In the genomic region with DNA sequence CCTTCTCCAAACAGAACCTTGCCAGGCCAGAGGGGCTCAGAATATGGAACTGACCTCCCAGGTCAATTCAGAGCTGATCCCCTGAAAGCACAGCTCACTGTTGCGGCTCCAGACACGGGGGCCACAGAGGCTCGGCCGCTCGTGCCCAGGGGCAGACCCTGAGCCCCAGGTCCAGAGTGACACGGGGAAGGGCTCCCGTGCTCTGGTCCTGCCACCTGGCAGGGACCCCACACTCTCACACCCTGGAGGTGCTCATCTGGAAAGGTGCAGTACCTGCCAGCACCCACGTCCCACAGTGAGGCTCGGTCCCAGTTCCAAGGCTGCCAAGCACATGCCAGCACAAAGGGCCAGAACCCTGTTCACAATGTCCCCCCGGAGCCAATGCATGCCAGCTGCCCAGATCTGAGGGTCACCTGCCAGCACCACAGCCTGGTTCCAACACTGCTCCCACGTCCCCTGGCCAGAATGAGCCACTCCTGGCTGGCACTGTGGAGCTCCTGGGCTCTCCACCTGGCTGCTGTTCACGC, we compare ENCODE assay signal across 30 cellular contexts.
"Had no signal": no experiment of that assay in that cellular context is flagged by ENCODE, and none has a peak within 500 bp of the region (broad histone marks: within the 10 kb centered on the region; RNA-seq: fewer than 3 reads in every experiment).

No MANE protein-coding gene starts in this region.

- H3K27ac ChIP-seq: ovary, parathyroid adenoma, psoas muscle, skin epidermis, spleen, stomach, thoracic aorta, thyroid gland, tibial nerve, upper lobe of left lung, uterus had no signal

- H3K36me3 Mint-ChIP-seq: naive B cell; naive thymus-derived CD8-positive, alpha-beta T cell; natural killer cell treated with Interleukin-12 subunit alpha and Interleukin-12 subunit beta and Interleukin-15 and Interleukin-18, amount 100 ng/mL, for 72 hours; stimulated activated naive B cell treated with anti-CD40 and anti-IgM and Interleukin-4, amounts not matched to agents 10 μg/mL and 1 μg/mL and 100 μg/mL, for 72 hours had no signal

- DNase-seq: naive B cell; naive thymus-derived CD8-positive, alpha-beta T cell; nephron progenitor cell; occipital lobe; ovary; psoas muscle; spleen; stimulated activated CD4-positive, alpha-beta T cell treated with anti-CD3 and anti-CD28 coated beads, Interleukin-12 subunit alpha, Interleukin-12 subunit beta, amount 100 ng/mL, for 4 hours; stimulated activated CD4-positive, alpha-beta T cell treated with anti-CD3 and anti-CD28 coated beads, Interleukin-1b, Interleukin-23, amount 100 ng/mL, for 48 hours; stimulated activated CD4-positive, alpha-beta T cell treated with anti-CD3 and anti-CD28 coated beads, Interleukin-4, amount 100 ng/mL, for 1 hour; stimulated activated CD4-positive, alpha-beta T cell treated with anti-CD3 and anti-CD28 coated beads, Interleukin-4, amount 100 ng/mL, for 4 hours; stimulated activated CD8-positive, alpha-beta memory T cell treated with anti-CD3 and anti-CD28 coated beads, Interleukin-4, amount 100 ng/mL, for 48 hours; stimulated activated naive B cell treated with anti-CD40 and anti-IgM and Interleukin-4, amounts not matched to agents 10 μg/mL and 1 μg/mL and 100 μg/mL, for 72 hours; stimulated activated naive CD4-positive, alpha-beta T cell treated with Interleukin-2 at 50 U/mL for 16 hours; stomach; trophoblast cell; uterus had no signal

- ATAC-seq: naive thymus-derived CD8-positive, alpha-beta T cell; psoas muscle; right cardiac atrium; sciatic nerve; stimulated activated naive B cell treated with anti-CD40 and anti-IgM and Interleukin-4, amounts not matched to agents 10 μg/mL and 1 μg/mL and 100 μg/mL, for 72 hours had no signal

- H3K79me2 ChIP-seq: parathyroid adenoma had no signal

- H3K4me3 Mint-ChIP-seq: naive B cell; naive thymus-derived CD8-positive, alpha-beta T cell; natural killer cell treated with Interleukin-12 subunit alpha and Interleukin-12 subunit beta and Interleukin-15 and Interleukin-18, amount 100 ng/mL, for 72 hours; nephron progenitor cell; neural crest cell; stimulated activated naive B cell treated with anti-CD40 and anti-IgM and Interleukin-4, amounts not matched to agents 10 μg/mL and 1 μg/mL and 100 μg/mL, for 72 hours; stimulated activated naive CD8-positive, alpha-beta T cell treated with anti-CD3 and anti-CD28 coated beads, Interleukin-15, Interleukin-2, amounts not matched to agents 100 ng/mL and 50 ng/mL, for 24 hours had no signal

- H3K4me1 ChIP-seq: parathyroid adenoma, psoas muscle, stomach, tibial nerve, upper lobe of left lung, uterus had no signal

- H3K4me1 Mint-ChIP-seq: naive thymus-derived CD8-positive, alpha-beta T cell; nephron progenitor cell; neural crest cell had no signal

- H3K9me3 Mint-ChIP-seq: natural killer cell treated with Interleukin-12 subunit alpha and Interleukin-12 subunit beta and Interleukin-15 and Interleukin-18, amount 100 ng/mL, for 72 hours; neural crest cell; stimulated activated naive B cell treated with anti-CD40 and anti-IgM and Interleukin-4, amounts not matched to agents 10 μg/mL and 1 μg/mL and 100 μg/mL, for 72 hours; stimulated activated naive CD8-positive, alpha-beta T cell treated with anti-CD3 and anti-CD28 coated beads, Interleukin-15, Interleukin-2, amounts not matched to agents 100 ng/mL and 50 ng/mL, for 24 hours had no signal

- H3K9ac ChIP-seq: parathyroid adenoma had no signal

- H2AFZ ChIP-seq: parathyroid adenoma had no signal

- H3K36me3 ChIP-seq: ovary, spleen, stomach, thoracic aorta, thyroid gland, tibial nerve, upper lobe of left lung, uterus had no signal

- H3K4me3 ChIP-seq: ovary, psoas muscle, skin epidermis, smooth muscle cell, spleen, stomach, thoracic aorta, thyroid gland, tibial nerve, upper lobe of left lung, uterus had no signal

- H3K9me3 ChIP-seq: ovary, psoas muscle, thoracic aorta, thyroid gland, upper lobe of left lung, uterus had no signal

- H3K4me2 ChIP-seq: smooth muscle cell had no signal

- H3K27ac Mint-ChIP-seq: naive B cell; naive thymus-derived CD8-positive, alpha-beta T cell; natural killer cell treated with Interleukin-12 subunit alpha and Interleukin-12 subunit beta and Interleukin-15 and Interleukin-18, amount 100 ng/mL, for 72 hours; nephron progenitor cell; progenitor cell of endocrine pancreas; stimulated activated naive B cell treated with anti-CD40 and anti-IgM and Interleukin-4, amounts not matched to agents 10 μg/mL and 1 μg/mL and 100 μg/mL, for 72 hours; stimulated activated naive CD8-positive, alpha-beta T cell treated with anti-CD3 and anti-CD28 coated beads, Interleukin-15, Interleukin-2, amounts not matched to agents 100 ng/mL and 50 ng/mL, for 24 hours had no signal

- H3K27me3 Mint-ChIP-seq: progenitor cell of endocrine pancreas had no signal

- H3K27me3 ChIP-seq: ovary, stomach, thyroid gland, tibial nerve, upper lobe of left lung, uterus had no signal
